In genomic region chr6:2127484-2127911, GRCh38 we compare ENCODE assay signal across 8 cellular contexts.
DNase-seq lines count a peak whose midpoint lies in the region; ATAC-seq and TF ChIP-seq lines count a peak whose summit lies in the region.

No MANE protein-coding gene starts in this region.

- intact Hi-C loops in left ventricle myocardium inferior (cut with micrococcal nuclease) = no loop called here

- peaks cover 19% of the 10 kb centered on the region for H3K4me1 Mint-ChIP-seq in WTC11

- H3K27me3 ChIP-seq in left ventricle myocardium inferior (ENCODE audit: low read depth) = no peaks in the 10 kb centered on the region
- no peaks in the 10 kb centered on the region for H3K27me3 ChIP-seq in HAP-1 (ENCODE audit: low read depth)

- TF ChIP-seq CTCF in left ventricle myocardium inferior (IDR thresholded peaks at IDR 0.05; ENCODE audit: borderline replicate concordance) = no peak
- no peak for TF ChIP-seq CTCF in WTC11 (IDR thresholded peaks at IDR 0.05)

- peak overlapping the region; percentile 61 for H3K27ac ChIP-seq in left ventricle myocardium inferior (replicated peaks)

- no peaks in the 10 kb centered on the region for H3K9me3 ChIP-seq in left ventricle myocardium inferior (replicated peaks)
- H3K9me3 ChIP-seq in HAP-1 = no peaks in the 10 kb centered on the region

- ATAC-seq in GM21381 (IDR thresholded peaks at IDR 0.05; ENCODE audit: unreplicated experiment) (peak; percentile 50), WTC11 (no peak)

- no peaks in the 10 kb centered on the region for H3K27me3 Mint-ChIP-seq in WTC11 (ENCODE audit: low read depth)

- in situ Hi-C loops in HAP-1 (cut with MboI; ENCODE audit: low sequenced_read_pairs) = no loop called here

- H3K4me1 ChIP-seq in left ventricle myocardium inferior = peaks cover 32% of the 10 kb centered on the region
- 0 out of 2 replicates have a peak, but pooled peaks cover 3% of the 10 kb centered on the region for H3K4me1 ChIP-seq in HAP-1

- no peak overlapping the region for H3K27ac Mint-ChIP-seq in WTC11

- H3K36me3 Mint-ChIP-seq in WTC11 = no peaks in the 10 kb centered on the region

- H3K4me3 ChIP-seq in left ventricle myocardium inferior = peak overlapping the region; percentile 45
- no peak overlapping the region for H3K4me3 ChIP-seq in HAP-1

- H3K9me3 Mint-ChIP-seq in WTC11 = no peaks in the 10 kb centered on the region

- no peak overlapping the region for H3K4me3 Mint-ChIP-seq in WTC11

- POLR2A ChIA-PET in WTC11 (lab: Charles Lee) = no interaction called here

- DNase-seq in activated CD4-positive, alpha-beta T cell treated with anti-CD3 and anti-CD28 coated beads, Interleukin-2, amount 50 U/mL, for 1 hour = peak; percentile 6
- DNase-seq in left ventricle myocardium inferior (peak; percentile 55), WTC11 (ENCODE audit: low spot score) (no peak), mesenteric fat pad (ENCODE audit: low spot score) (no peak), HAP-1 (ENCODE audit: low spot score in 2 of 2) (no peak), amygdala (lab: John Stamatoyannopoulos, UW) (no peak)
- peak; percentile 8 to 18 for DNase-seq in stimulated activated CD8-positive, alpha-beta memory T cell treated with anti-CD3 and anti-CD28 coated beads, Interleukin-4, amount 100 ng/mL, for 4 hours (ENCODE audit: low read depth in 2 of 2, low spot score in 1 of 2)

- no peaks in the 10 kb centered on the region for H3K36me3 ChIP-seq in left ventricle myocardium inferior
- no peaks in the 10 kb centered on the region for H3K36me3 ChIP-seq in HAP-1 (replicated peaks)

- CTCF ChIA-PET in WTC11 (lab: Charles Lee) = no interaction called here

TF ChIP-seq in WTC11, 78 proteins besides CTCF, POLR2A, EP300 and RAD21:
- TF ChIP-seq, protein P1, sequence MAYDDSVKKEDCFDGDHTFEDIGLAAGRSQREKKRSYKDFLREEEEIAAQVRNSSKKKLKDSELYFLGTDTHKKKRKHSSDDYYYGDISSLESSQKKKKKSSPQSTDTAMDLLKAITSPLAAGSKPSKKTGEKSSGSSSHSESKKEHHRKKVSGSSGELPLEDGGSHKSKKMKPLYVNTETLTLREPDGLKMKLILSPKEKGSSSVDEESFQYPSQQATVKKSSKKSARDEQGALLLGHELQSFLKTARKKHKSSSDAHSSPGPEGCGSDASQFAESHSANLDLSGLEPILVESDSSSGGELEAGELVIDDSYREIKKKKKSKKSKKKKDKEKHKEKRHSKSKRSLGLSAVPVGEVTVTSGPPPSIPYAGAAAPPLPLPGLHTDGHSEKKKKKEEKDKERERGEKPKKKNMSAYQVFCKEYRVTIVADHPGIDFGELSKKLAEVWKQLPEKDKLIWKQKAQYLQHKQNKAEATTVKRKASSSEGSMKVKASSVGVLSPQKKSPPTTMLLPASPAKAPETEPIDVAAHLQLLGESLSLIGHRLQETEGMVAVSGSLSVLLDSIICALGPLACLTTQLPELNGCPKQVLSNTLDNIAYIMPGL (CRISPR knock-in tag; IDR thresholded peaks at IDR 0.05) = no peak
- TF ChIP-seq TCF7 (CRISPR knock-in tag; IDR thresholded peaks at IDR 0.05; ENCODE audit: low read depth) = no peak
- TF ChIP-seq ARID4B (CRISPR knock-in tag; IDR thresholded peaks at IDR 0.05; ENCODE audit: borderline replicate concordance) = no peak
- TF ChIP-seq JAZF1 (CRISPR knock-in tag; IDR thresholded peaks at IDR 0.05) = no peak
- TF ChIP-seq RORB (CRISPR knock-in tag; IDR thresholded peaks at IDR 0.05) = no peak
- TF ChIP-seq E2F5 (CRISPR knock-in tag; IDR thresholded peaks at IDR 0.05) = no peak
- TF ChIP-seq FOXP4 (CRISPR knock-in tag; IDR thresholded peaks at IDR 0.05) = no peak
- TF ChIP-seq ESRRA (CRISPR knock-in tag; IDR thresholded peaks at IDR 0.05; ENCODE audit: borderline replicate concordance) = no peak
- no peak for TF ChIP-seq ELF4 (CRISPR knock-in tag; IDR thresholded peaks at IDR 0.05; ENCODE audit: low read depth)
- TF ChIP-seq, protein P2, sequence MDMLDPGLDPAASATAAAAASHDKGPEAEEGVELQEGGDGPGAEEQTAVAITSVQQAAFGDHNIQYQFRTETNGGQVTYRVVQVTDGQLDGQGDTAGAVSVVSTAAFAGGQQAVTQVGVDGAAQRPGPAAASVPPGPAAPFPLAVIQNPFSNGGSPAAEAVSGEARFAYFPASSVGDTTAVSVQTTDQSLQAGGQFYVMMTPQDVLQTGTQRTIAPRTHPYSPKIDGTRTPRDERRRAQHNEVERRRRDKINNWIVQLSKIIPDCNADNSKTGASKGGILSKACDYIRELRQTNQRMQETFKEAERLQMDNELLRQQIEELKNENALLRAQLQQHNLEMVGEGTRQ (CRISPR knock-in tag; IDR thresholded peaks at IDR 0.05) = no peak
- no peak for TF ChIP-seq NFYB (CRISPR knock-in tag; conservative IDR thresholded peaks at IDR 0.05; ENCODE audit: low read depth)
- TF ChIP-seq ETV6 (CRISPR knock-in tag; IDR thresholded peaks at IDR 0.05) = no peak
- no peak for TF ChIP-seq CBFB (CRISPR knock-in tag; IDR thresholded peaks at IDR 0.05; ENCODE audit: low read depth)
- no peak for TF ChIP-seq IRF1 (CRISPR knock-in tag; IDR thresholded peaks at IDR 0.05)
- no peak for TF ChIP-seq EMX1 (CRISPR knock-in tag; IDR thresholded peaks at IDR 0.05)

Comparison
In these comparisons a context has a peak if more than half of its experiments do, and no peak if none do; other contexts are left out.
1. DNase-seq: peak in activated CD4-positive, alpha-beta T cell treated with anti-CD3 and anti-CD28 coated beads, Interleukin-2, amount 50 U/mL, for 1 hour (single experiment), left ventricle myocardium inferior (single experiment) and stimulated activated CD8-positive, alpha-beta memory T cell treated with anti-CD3 and anti-CD28 coated beads, Interleukin-4, amount 100 ng/mL, for 4 hours (2 of 2); none in WTC11 (single experiment), mesenteric fat pad (single experiment), HAP-1 (0 of 2) and amygdala (0 of 56).